In the genomic region with DNA sequence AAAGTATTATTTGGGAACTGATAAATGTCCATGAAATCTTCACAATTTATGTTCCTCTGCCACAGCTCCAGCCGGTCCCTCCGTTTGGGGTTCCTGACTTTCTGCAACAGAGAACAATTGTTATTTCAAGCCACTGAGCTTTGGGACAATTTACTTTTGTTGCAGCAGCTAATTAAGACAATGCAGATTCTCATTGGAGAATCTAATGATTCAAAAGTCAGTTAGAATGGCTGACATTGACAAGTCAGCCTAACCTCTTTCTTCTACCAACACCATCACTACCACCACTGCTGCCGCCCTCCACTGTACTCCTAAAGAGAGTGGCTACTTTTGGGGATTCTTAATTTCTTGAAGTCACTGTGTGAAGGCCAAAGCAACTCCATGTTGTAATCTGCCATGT, we compare ENCODE assay signal across 31 cellular contexts. TPM values are rescaled to one million over a fixed set of nuclear protein-coding genes. Genes with fewer than 3 reads are reported as not detected.
"Had no signal": no experiment of that assay in that cellular context is flagged by ENCODE, and none has a peak within 500 bp of the region (broad histone marks: within the 10 kb centered on the region; RNA-seq: fewer than 3 reads in every experiment).

No MANE protein-coding gene starts in this region.

- H3K36me3 Mint-ChIP-seq: activated naive CD4-positive, alpha-beta T cell treated with anti-CD3 and anti-CD28 coated beads, Interleukin-2, amount 50 U/mL, for 24 hours had no signal

- H3K27ac ChIP-seq: coronary artery, gastrocnemius medialis, hepatocyte, right lobe of liver, stomach, testis, transverse colon, WERI-Rb-1 had no signal

- H3K27ac Mint-ChIP-seq: activated CD4-positive, alpha-beta T cell treated with anti-CD3 and anti-CD28 coated beads, Interleukin-2, amount 10 ng/mL, durations not matched to agents 7 days and 5 days; activated CD8-positive, alpha-beta T cell treated with anti-CD3 and anti-CD28 coated beads for 36 hours; activated naive CD4-positive, alpha-beta T cell treated with anti-CD3 and anti-CD28 coated beads, Interleukin-2, amount 50 U/mL, for 24 hours; activated naive CD8-positive, alpha-beta T cell treated with anti-CD3 and anti-CD28 coated beads, Interleukin-2, amount 50 U/mL, for 24 hours; activated T-helper 2 cell treated with anti-CD3 and anti-CD28 coated beads, Interferon-gamma antibody, Interleukin-2, Interleukin-4, amounts not matched to agents 10 μg/mL and 5 μg/mL and 100 μg/mL, durations not matched to agents 14 hours and 24 hours and 36 hours; effector memory CD8-positive, alpha-beta T cell; nephron; progenitor cell of endocrine pancreas; T-helper 17 cell had no signal

- H3K4me1 Mint-ChIP-seq: activated CD4-positive, alpha-beta T cell treated with anti-CD3 and anti-CD28 coated beads, Interleukin-2, amount 10 ng/mL, durations not matched to agents 7 days and 5 days; activated naive CD4-positive, alpha-beta T cell treated with anti-CD3 and anti-CD28 coated beads, Interleukin-2, amount 50 U/mL, for 24 hours had no signal

- H3K27me3 Mint-ChIP-seq: activated naive CD4-positive, alpha-beta T cell treated with anti-CD3 and anti-CD28 coated beads, Interleukin-2, amount 50 U/mL, for 24 hours; progenitor cell of endocrine pancreas; stimulated activated naive B cell treated with anti-CD40 and anti-IgM and Interleukin-4, amounts not matched to agents 10 μg/mL and 1 μg/mL and 100 μg/mL, for 72 hours had no signal

- ATAC-seq: activated CD8-positive, alpha-beta T cell treated with anti-CD3 and anti-CD28 coated beads for 36 hours; activated naive CD8-positive, alpha-beta T cell treated with anti-CD3 and anti-CD28 coated beads, Interleukin-2, amount 50 U/mL, for 24 hours; activated T-cell treated with anti-CD3 and anti-CD28 coated beads, Interleukin-2, amount 50 U/mL, for 4 hours; effector memory CD8-positive, alpha-beta T cell; gastrocnemius medialis; left cardiac atrium; left ventricle myocardium superior; right lobe of liver; stimulated activated naive B cell treated with anti-CD40 and anti-IgM and Interleukin-4, amounts not matched to agents 10 μg/mL and 1 μg/mL and 100 μg/mL, for 72 hours; T-helper 17 cell had no signal

- H3K27me3 ChIP-seq: hepatocyte, right lobe of liver, stomach, testis, transverse colon had no signal

- FAIRE-seq: bronchial epithelial cell had no signal

- H3K9me3 Mint-ChIP-seq: activated naive CD4-positive, alpha-beta T cell treated with anti-CD3 and anti-CD28 coated beads, Interleukin-2, amount 50 U/mL, for 24 hours had no signal

- H3K4me3 Mint-ChIP-seq: activated CD4-positive, alpha-beta T cell treated with anti-CD3 and anti-CD28 coated beads, Interleukin-2, amount 10 ng/mL, durations not matched to agents 7 days and 5 days; activated CD8-positive, alpha-beta T cell treated with anti-CD3 and anti-CD28 coated beads for 36 hours; activated naive CD4-positive, alpha-beta T cell treated with anti-CD3 and anti-CD28 coated beads, Interleukin-2, amount 50 U/mL, for 24 hours; activated naive CD8-positive, alpha-beta T cell treated with anti-CD3 and anti-CD28 coated beads, Interleukin-2, amount 50 U/mL, for 24 hours; activated T-cell treated with anti-CD3 and anti-CD28 coated beads, Interleukin-2, amount 50 U/mL, for 4 hours; effector memory CD8-positive, alpha-beta T cell; nephron; T-helper 17 cell had no signal

- DNase-seq: activated CD4-positive, alpha-beta T cell treated with anti-CD3 and anti-CD28 coated beads for 1 hour; activated CD4-positive, alpha-beta T cell treated with anti-CD3 and anti-CD28 coated beads, Interleukin-2, amount 10 ng/mL, durations not matched to agents 7 days and 5 days; activated CD8-positive, alpha-beta T cell treated with anti-CD3 and anti-CD28 coated beads for 36 hours; activated naive CD8-positive, alpha-beta T cell treated with anti-CD3 and anti-CD28 coated beads, Interleukin-2, amount 50 U/mL, for 24 hours; activated T-cell treated with anti-CD3 and anti-CD28 coated beads, Interleukin-2, amount 50 U/mL, for 4 hours; amygdala; effector memory CD8-positive, alpha-beta T cell; erythroblast; gastrocnemius medialis; islet precursor cell; left cardiac atrium; left ventricle myocardium superior; right lobe of liver; stimulated activated CD4-positive, alpha-beta T cell treated with anti-CD3 and anti-CD28 coated beads, Interleukin-12 subunit alpha, Interleukin-12 subunit beta, amount 100 ng/mL, for 4 hours; stimulated activated CD4-positive, alpha-beta T cell treated with anti-CD3 and anti-CD28 coated beads, Interleukin-4, amount 100 ng/mL, for 4 hours; stimulated activated CD8-positive, alpha-beta memory T cell treated with anti-CD3 and anti-CD28 coated beads, Interleukin-4, amount 100 ng/mL, for 48 hours; stimulated activated naive B cell treated with anti-CD40 and anti-IgM and Interleukin-4, amounts not matched to agents 10 μg/mL and 1 μg/mL and 100 μg/mL, for 72 hours; stomach; T-helper 17 cell; T1000; testis; transverse colon; WERI-Rb-1 had no signal

RNA-seq across cellular contexts. Expression of a gene that starts 56.1 kb away (rescaled TPM):
- total RNA-seq: activated CD4-positive, alpha-beta T cell treated with anti-CD3 and anti-CD28 coated beads, Interleukin-2, amount 10 ng/mL, durations not matched to agents 7 days and 5 days; activated CD8-positive, alpha-beta T cell treated with anti-CD3 and anti-CD28 coated beads for 36 hours; activated T-cell treated with anti-CD3 and anti-CD28 coated beads, Interleukin-2, amount 50 U/mL, for 4 hours; activated T-helper 2 cell treated with anti-CD3 and anti-CD28 coated beads, Interferon-gamma antibody, Interleukin-2, Interleukin-4, amounts not matched to agents 10 μg/mL and 5 μg/mL and 100 μg/mL, durations not matched to agents 14 hours and 24 hours and 36 hours; bronchial epithelial cell; osteocyte; T-helper 17 cell had no signal
